Comparison of ENCODE assay signal across 9 cellular contexts in genomic region chr5:82259172-82259800, GRCh38. TPM values are rescaled to one million over a fixed set of nuclear protein-coding genes. Genes with fewer than 3 reads are reported as not detected.
DNase-seq lines count a peak whose midpoint lies in the region; ATAC-seq, FAIRE-seq and TF ChIP-seq lines count a peak whose summit lies in the region.
"Had no signal": no experiment of that assay in that cellular context is flagged by ENCODE, and none has a peak within 500 bp of the region (broad histone marks: within the 10 kb centered on the region; RNA-seq: fewer than 3 reads in every experiment).

No MANE protein-coding gene starts in this region.

- H3K4me2 ChIP-seq in MM.1S (ENCODE audit: low read depth, low read length), result no peak overlapping the region
- H3K4me2 ChIP-seq in GM12878 (ENCODE audit: control insufficient read depth, insufficient read depth), result no peak overlapping the region

- H3K79me2 ChIP-seq in MM.1S (ENCODE audit: low read length) (no peaks in the 10 kb centered on the region), GM12878 (ENCODE audit: control insufficient read depth, insufficient read depth, low read length) (no peaks in the 10 kb centered on the region)

- no peak for TF ChIP-seq POLR2A in GM12878 (IDR thresholded peaks at IDR 0.05; ENCODE audit: low read depth, low read length)

- intact Hi-C loops in GM12878 (cut with micrococcal nuclease; ENCODE audit: unreplicated experiment) (no loop called here), posterior cingulate gyrus (cut with DNase I) (no loop called here)
- intact Hi-C loops in CD4-positive, alpha-beta memory T cell (cut with micrococcal nuclease), result no loop called here

- H3K27me3 ChIP-seq in MM.1S (replicated peaks; ENCODE audit: insufficient read depth, low read length), result no peaks in the 10 kb centered on the region
- no peaks in the 10 kb centered on the region for H3K27me3 ChIP-seq in GM12878 (replicated peaks in 1 of 2; ENCODE audit: control insufficient read depth in 2 of 2, insufficient read depth in 2 of 2, low read length in 1 of 2)
- no peaks in the 10 kb centered on the region for H3K27me3 ChIP-seq in CD4-positive, alpha-beta memory T cell (ENCODE audit: insufficient read depth, low read length)

- CTCF ChIA-PET in GM12878 (lab: Yijun Ruan, JAX), result interaction anchor here (0.6 to 4.4 kb wide), 27 partner anchors 8 to 940 kb away, joined by 3 to 21 read pairs (median 5); no protein-coding TSS in a partner anchor
- CTCF ChIA-PET in CD4-positive, alpha-beta memory T cell (lab: Charles Lee; ENCODE audit: partially characterized antibody), result interaction anchor here (0.9 to 1.4 kb wide), 3 partner anchors 12 to 833 kb away, joined by 3 to 5 read pairs (median 5); no protein-coding TSS in a partner anchor

- H3K27me3 Mint-ChIP-seq in CD4-positive, alpha-beta memory T cell, result no peaks in the 10 kb centered on the region
- H3K27me3 Mint-ChIP-seq: IgD-negative memory B cell had no signal

- no peaks in the 10 kb centered on the region for H3K36me3 Mint-ChIP-seq in CD4-positive, alpha-beta memory T cell
- H3K36me3 Mint-ChIP-seq: IgD-negative memory B cell had no signal

- H3K9ac ChIP-seq in MM.1S (ENCODE audit: low read length), result no peak overlapping the region
- no peak overlapping the region for H3K9ac ChIP-seq in GM12878 (ENCODE audit: control insufficient read depth, insufficient read depth, low read length)

- no peak overlapping the region for H3K4me3 ChIP-seq in MM.1S (ENCODE audit: low read length)
- H3K4me3 ChIP-seq in GM12878, result no peak overlapping the region
- no peak overlapping the region for H3K4me3 ChIP-seq in CD4-positive, alpha-beta memory T cell (ENCODE audit: low read length in 2 of 2)

- peak; percentile 47 for TF ChIP-seq CTCF in MM.1S (IDR thresholded peaks at IDR 0.05; ENCODE audit: low read length)
- TF ChIP-seq CTCF in GM12878 (IDR thresholded peaks at IDR 0.05 in 2 of 3, conservative IDR thresholded peaks at IDR 0.05 in 1 of 3; ENCODE audit: control insufficient read depth in 2 of 3, extremely low read depth in 1 of 3, insufficient read depth in 1 of 3, low read depth in 3 of 3, low read length in 3 of 3), result peak; percentile 40 to 45 (median 40); a peak in 4 of 6 replicates

- H3K4me3 Mint-ChIP-seq in CD4-positive, alpha-beta memory T cell, result peak overlapping the region in 1 of 8 donors; percentile 7
- H3K4me3 Mint-ChIP-seq: IgD-negative memory B cell had no signal

- peaks cover 7% of the 10 kb centered on the region; the same call in 1 of the 2 replicates for H3K4me1 ChIP-seq in MM.1S (ENCODE audit: low read length)
- no peaks in the 10 kb centered on the region for H3K4me1 ChIP-seq in GM12878 (ENCODE audit: control insufficient read depth, insufficient read depth, low read length)
- no peaks in the 10 kb centered on the region for H3K4me1 ChIP-seq in CD4-positive, alpha-beta memory T cell (ENCODE audit: insufficient read depth, low read length)

- WGBS in GM12878 (ENCODE audit: insufficient coverage, insufficient replicate concordance, low lambda C conversion rate, missing lambda C conversion rate), result 100% methylated on average over 3 of the region's 3 CpGs

- in situ Hi-C loops in G401 (cut with HindIII; ENCODE audit: low sequenced_read_pairs), result no loop called here
- in situ Hi-C loops in GM12878 (cut with MboI), result no loop called here

- FAIRE-seq in GM12878 (lab: Jason Lieb, UNC), result no peak

- RAD21 ChIA-PET in GM12878 (lab: Charles Lee; ENCODE audit: unreplicated experiment), result interaction anchor here (0.6 to 1.3 kb wide), 6 partner anchors 18 to 753 kb away, joined by 3 to 4 read pairs (median 4); no protein-coding TSS in a partner anchor

- H3K27ac ChIP-seq in MM.1S (ENCODE audit: low read length), result no peak overlapping the region
- H3K27ac ChIP-seq in GM12878 (ENCODE audit: control insufficient read depth, insufficient read depth), result no peak overlapping the region
- no peak overlapping the region for H3K27ac ChIP-seq in CD4-positive, alpha-beta memory T cell (ENCODE audit: low read depth, low read length)

- H3K27ac Mint-ChIP-seq in CD4-positive, alpha-beta memory T cell, result no peak overlapping the region
- H3K27ac Mint-ChIP-seq: IgD-negative memory B cell had no signal

- H3F3A ChIP-seq in MM.1S (ENCODE audit: insufficient read depth, low read length), result no peaks in the 10 kb centered on the region

- H3K4me1 Mint-ChIP-seq in CD4-positive, alpha-beta memory T cell, result peaks cover 0 to 2% (median 0%) of the 10 kb centered on the region in 4 donors
- H3K4me1 Mint-ChIP-seq: IgD-negative memory B cell had no signal

- peak; percentile 83 for ATAC-seq in GM12878
- no peak for ATAC-seq in GM19467 (IDR thresholded peaks at IDR 0.05; ENCODE audit: unreplicated experiment)

- H2AFZ ChIP-seq in MM.1S (ENCODE audit: low read length) (no peak overlapping the region), GM12878 (ENCODE audit: control insufficient read depth, low read depth, low read length) (no peak overlapping the region)

- no peaks in the 10 kb centered on the region for H3K36me3 ChIP-seq in MM.1S (replicated peaks; ENCODE audit: insufficient read depth, low read length)
- H3K36me3 ChIP-seq in GM12878 (ENCODE audit: control insufficient read depth in 2 of 2, insufficient read depth in 2 of 2, low read length in 1 of 2), result no peaks in the 10 kb centered on the region
- H3K36me3 ChIP-seq in CD4-positive, alpha-beta memory T cell (ENCODE audit: insufficient read depth, low read length), result no peaks in the 10 kb centered on the region

- peak; percentile 49 for DNase-seq in G401 (ENCODE audit: low spot score)
- DNase-seq in MM.1S, result peak; percentile 40
- no peak for DNase-seq in GM12878 (ENCODE audit: low read depth, low spot score)
- DNase-seq in midbrain (lab: John Stamatoyannopoulos, UW), result peak; percentile 35
- DNase-seq in CD4-positive, alpha-beta memory T cell, result no peak
- no peak for DNase-seq in posterior cingulate gyrus
- DNase-seq in HuH-7.5 (ENCODE audit: low spot score), result no peak

- peak; percentile 46 for TF ChIP-seq RAD21 in GM12878 (IDR thresholded peaks at IDR 0.05; ENCODE audit: insufficient read depth, low read depth, low read length)

- H3K9me3 ChIP-seq in MM.1S (replicated peaks; ENCODE audit: insufficient read depth, low read length) (no peaks in the 10 kb centered on the region), GM12878 (replicated peaks; ENCODE audit: control insufficient read depth, insufficient read depth, low read length) (no peaks in the 10 kb centered on the region)
- H3K9me3 ChIP-seq in CD4-positive, alpha-beta memory T cell (ENCODE audit: control insufficient read depth in 1 of 2, low read length in 2 of 2), result no peaks in the 10 kb centered on the region

- H3K9me2 ChIP-seq in MM.1S (replicated peaks; ENCODE audit: insufficient read depth, low read length), result no peaks in the 10 kb centered on the region

- SMC1A ChIA-PET in GM12878 (lab: Charles Lee; ENCODE audit: uncharacterized antibody, unreplicated experiment), result interaction anchor here (0.8 to 4.6 kb wide), 11 partner anchors 9 to 162 kb away, joined by 3 to 22 read pairs (median 5); no protein-coding TSS in a partner anchor

- H3K9me3 Mint-ChIP-seq in CD4-positive, alpha-beta memory T cell, result no peaks in the 10 kb centered on the region
- H3K9me3 Mint-ChIP-seq: IgD-negative memory B cell had no signal

- H4K20me1 ChIP-seq in MM.1S (ENCODE audit: insufficient read depth, low read length) (no peaks in the 10 kb centered on the region), GM12878 (ENCODE audit: control insufficient read depth, insufficient read depth) (no peaks in the 10 kb centered on the region)

- no peak for TF ChIP-seq EP300 in GM12878 (IDR thresholded peaks at IDR 0.05; ENCODE audit: borderline replicate concordance in 1 of 2, control insufficient read depth in 1 of 2, low read depth in 2 of 2, low read length in 2 of 2)

- no TSS peak for BruUV-seq in GM12878 (replicated peaks; lab: Mats Ljungman, UMichigan)

- POLR2A ChIA-PET in GM12878 (lab: Charles Lee), result interaction anchor here (0.5 kb wide), 1 partner anchor 461 kb away, joined by 3 read pairs; no protein-coding TSS in a partner anchor
- POLR2A ChIA-PET in CD4-positive, alpha-beta memory T cell (lab: Charles Lee; ENCODE audit: partially characterized antibody), result no interaction called here

TF ChIP-seq in GM12878, 131 proteins besides CTCF, POLR2A, EP300 and RAD21:
- TF ChIP-seq NRF1 (conservative IDR thresholded peaks at IDR 0.05; ENCODE audit: low read depth, low read length) (no peak), SMC3 (IDR thresholded peaks at IDR 0.05; ENCODE audit: borderline replicate concordance, low read length) (peak; percentile 10; the same call in 1 of the 2 replicates), CHD4 (IDR thresholded peaks at IDR 0.05) (no peak)

RNA-seq across cellular contexts. Expression of gene RPS23, which starts 18.9 kb away (rescaled TPM):
- 3,610 and 4,613 TPM in 2 replicates for total RNA-seq in G401 (2014; rRNA removed; shearing (Covaris generic))
- total RNA-seq in GM12878 (2013; cell fraction: nucleolus; rRNA removed), result 439 and 600 TPM in 2 replicates
- 4,230 and 4,954 TPM in 2 replicates for total RNA-seq in GM12878 (2014; rRNA removed)
- total RNA-seq in GM12878 (2014; rRNA removed; fragmentation: Illumina TruSeq; extraction: Trizol), result 7,078 and 7,478 TPM in 2 replicates
- total RNA-seq in GM12878 (2021), result 3,391 and 3,614 TPM in 2 replicates
- polyA plus RNA-seq in GM12878 (2011; ENCODE audit: low read depth), result 25,071 TPM
- 3,410 and 4,618 TPM in 2 replicates for polyA plus RNA-seq in GM12878 (2011; rRNA removed)
- polyA plus RNA-seq in GM12878 (2011; cell fraction: cytosol; rRNA removed), result 4,104 and 5,041 TPM in 2 replicates
- polyA plus RNA-seq in GM12878 (2011; cell fraction: nucleus; rRNA removed), result 1,886 and 2,128 TPM in 2 replicates
- polyA plus RNA-seq in GM12878 (2012), result 9,354 and 10,457 TPM in 2 replicates
- polyA plus RNA-seq in GM12878 (2014; fragmentation: Illumina TruSeq; extraction: Trizol), result 6,283 and 8,176 TPM in 2 replicates
- 1,000 to 10,000 TPM; 6,503 to 7,117 TPM for polyA plus RNA-seq in GM12878 (2014; fragmentation: Nextera tagmentation; extraction: Ambion mirVana)
- polyA plus RNA-seq in GM12878 (2014; rRNA removed), result 5,781 and 8,145 TPM in 2 replicates
- polyA plus RNA-seq in GM12878 (2016; fragmentation: Nextera tagmentation; extraction: Ambion mirVana), result 1,000 to 10,000 TPM; 2,489 to 2,538 TPM
- 2,846 and 2,987 TPM in 2 replicates for polyA minus RNA-seq in GM12878 (2011; rRNA and poly(A)+ RNA removed)
- polyA minus RNA-seq in GM12878 (2011; cell fraction: cytosol; rRNA and poly(A)+ RNA removed), result 551 and 634 TPM in 2 replicates
- 106 and 126 TPM in 2 replicates for polyA minus RNA-seq in GM12878 (2011; cell fraction: nucleus; rRNA and poly(A)+ RNA removed)
- 1,000 to 10,000 TPM; 2,959 to 3,147 TPM for total RNA-seq in CD4-positive, alpha-beta memory T cell
- polyA plus RNA-seq in CD4-positive, alpha-beta memory T cell, result 1,000 to 10,000 TPM; 2,379 to 3,108 TPM

Comparison
In these comparisons a context has a peak if more than half of its experiments do, and no peak if none do; other contexts are left out.
1. DNase-seq: peak in G401 (single experiment), MM.1S (single experiment) and midbrain (single experiment); none in GM12878 (single experiment), CD4-positive, alpha-beta memory T cell (0 of 5), posterior cingulate gyrus (0 of 10) and HuH-7.5 (single experiment).